30 cellular contexts compared by ENCODE assay signal in genomic region chr12:29612912-29613311, GRCh38.
DNase-seq lines count a peak whose midpoint lies in the region; ATAC-seq, FAIRE-seq and TF ChIP-seq lines count a peak whose summit lies in the region.
"Had no signal": no experiment of that assay in that cellular context is flagged by ENCODE, and none has a peak within 500 bp of the region (broad histone marks: within the 10 kb centered on the region; RNA-seq: fewer than 3 reads in every experiment).

No MANE protein-coding gene starts in this region.

- DNase-seq in MCF 10A (ENCODE audit: unreplicated experiment): no peak
- DNase-seq in breast epithelium (ENCODE audit: low spot score in 2 of 2): no peak
- no peak for DNase-seq in H1 (ENCODE audit: low read depth in 1 of 2, low spot score in 2 of 2)
- DNase-seq in iris pigment epithelial cell (ENCODE audit: low read depth): peak; percentile 14
- DNase-seq in urothelium cell line (ENCODE audit: low spot score): no peak
- DNase-seq in posterior cingulate gyrus: no peak
- DNase-seq in HFFc6: no peak
- DNase-seq: ACHN; BE2C; CD8-positive, alpha-beta memory T cell; DMS79 treated with DMSO at 0.1 percent for 48 hours; GF-D8; NCI-H1092; NCI-H1436 treated with DMSO at 0.1 percent for 48 hours; NCI-H1930; NCI-H2107; NCI-H446 treated with DMSO at 0.1 percent for 48 hours; NCI-H526; NCI-H82; NK-92 treated with Interleukin-12 subunit alpha and Interleukin-12 subunit beta, amount 100 ng/mL, for 24 hours; PC-9; SJCRH30 had no signal

- no peak overlapping the region for H3K4me3 Mint-ChIP-seq in MCF 10A (ENCODE audit: unreplicated experiment)
- H3K4me3 Mint-ChIP-seq in HFFc6: no peak overlapping the region
- H3K4me3 Mint-ChIP-seq: CD14-positive monocyte; CD8-positive, alpha-beta memory T cell; IgD-negative memory B cell had no signal

- H2BK12ac ChIP-seq in H1 (ENCODE audit: low read depth, low read length): no peak overlapping the region

- H3K9me3 Mint-ChIP-seq in MCF 10A (ENCODE audit: unreplicated experiment) (no peaks in the 10 kb centered on the region), HFFc6 (peaks cover 31% of the 10 kb centered on the region)
- H3K9me3 Mint-ChIP-seq: IgD-negative memory B cell had no signal

- no peak for ATAC-seq in HG03460 (IDR thresholded peaks at IDR 0.05; ENCODE audit: unreplicated experiment)
- ATAC-seq: HCT116, Right ventricle myocardium inferior had no signal

- TF ChIP-seq EP300 in H1 (IDR thresholded peaks at IDR 0.05; ENCODE audit: borderline replicate concordance in 1 of 2, low read depth in 2 of 2, low read length in 2 of 2): no peak

- peaks cover 82% of the 10 kb centered on the region for H3K36me3 Mint-ChIP-seq in MCF 10A (ENCODE audit: insufficient read depth, unreplicated experiment)
- no peaks in the 10 kb centered on the region for H3K36me3 Mint-ChIP-seq in HFFc6 (ENCODE audit: low read depth)
- H3K36me3 Mint-ChIP-seq: CD8-positive, alpha-beta memory T cell; IgD-negative memory B cell had no signal

- H3K4me3 ChIP-seq in breast epithelium (no peak overlapping the region), H1 (ENCODE audit: extremely low read depth in 1 of 4, insufficient read depth in 2 of 4, low read depth in 3 of 4, low read length in 4 of 4) (no peak overlapping the region)
- H3K4me3 ChIP-seq: PC-9, SJCRH30 had no signal

- H3K27ac ChIP-seq in breast epithelium: no peak overlapping the region
- no peak overlapping the region for H3K27ac ChIP-seq in H1 (ENCODE audit: low read depth, low read length)
- H3K27ac ChIP-seq: 22Rv1, KMS-11, PC-9, SJCRH30 had no signal

- no peaks in the 10 kb centered on the region for H3K79me2 ChIP-seq in H1 (ENCODE audit: control insufficient read depth in 1 of 2, insufficient read depth in 2 of 2, low read length in 2 of 2)

- no peaks in the 10 kb centered on the region; the same call in 1 of the 2 replicates for H3K79me1 ChIP-seq in H1 (ENCODE audit: low read depth, low read length)

- H3K9me3 ChIP-seq in breast epithelium (no peaks in the 10 kb centered on the region), H1 (ENCODE audit: insufficient read depth in 2 of 2, low read depth in 1 of 2, low read length in 1 of 2) (0 out of 4 replicates have a peak, but pooled peaks cover 0 to 3% of the 10 kb centered on the region in 2 experiments)
- H3K9me3 ChIP-seq: BE2C, SJCRH30 had no signal

- no peaks in the 10 kb centered on the region for H3K4me1 ChIP-seq in breast epithelium
- H3K4me1 ChIP-seq in H1 (replicated peaks in 1 of 4; ENCODE audit: control insufficient read depth in 3 of 4, insufficient read depth in 4 of 4, low read length in 3 of 4): peaks cover 0 to 4% (median under 1%) of the 10 kb centered on the region in 4 experiments; a peak in 3 of 7 replicates

- no peaks in the 10 kb centered on the region for H3K27me3 ChIP-seq in breast epithelium
- H3K27me3 ChIP-seq in H1 (replicated peaks in 1 of 4; ENCODE audit: control insufficient read depth in 3 of 4, extremely low read depth in 1 of 4, insufficient read depth in 3 of 4, low read length in 3 of 4): no peaks in the 10 kb centered on the region
- H3K27me3 ChIP-seq: BE2C, SJCRH30 had no signal

- H2BK20ac ChIP-seq in H1 (ENCODE audit: low read length): no peak overlapping the region

- FAIRE-seq in H1 (lab: Jason Lieb, UNC) (no peak), urothelium cell line (lab: Jason Lieb, UNC) (peak; percentile 68)
- FAIRE-seq: GM12891 had no signal

- no peak overlapping the region for H3K56ac ChIP-seq in H1 (replicated peaks; ENCODE audit: insufficient read length, low read depth, low read length)

- H3K14ac ChIP-seq in H1 (ENCODE audit: insufficient read length): no peak overlapping the region

- CTCF ChIA-PET in MCF 10A (lab: Yijun Ruan, JAX) (no interaction called here), H1 (lab: Charles Lee; ENCODE audit: partially characterized antibody) (interaction anchor here (0.6 to 1.1 kb wide), 2 partner anchors 60 to 126 kb away, joined by 3 to 5 read pairs; no protein-coding TSS in a partner anchor)

- no peaks in the 10 kb centered on the region for H3K23me2 ChIP-seq in H1 (ENCODE audit: low read depth, low read length)

- no peak overlapping the region for H2BK120ac ChIP-seq in H1 (replicated peaks; ENCODE audit: low read depth, low read length)

- H3K23ac ChIP-seq in H1 (ENCODE audit: insufficient read length): no peak overlapping the region

- H3K18ac ChIP-seq in H1 (ENCODE audit: extremely low read depth, low read length): no peak overlapping the region

- TF ChIP-seq POLR2A in breast epithelium (IDR thresholded peaks at IDR 0.05) (no peak), H1 (IDR thresholded peaks at IDR 0.05; ENCODE audit: control extremely low read depth in 1 of 2, low read depth in 2 of 2, low read length in 2 of 2) (no peak)

- H3K27ac Mint-ChIP-seq in MCF 10A (ENCODE audit: low read depth, unreplicated experiment) (peak overlapping the region; percentile 54), HFFc6 (no peak overlapping the region)
- H3K27ac Mint-ChIP-seq: CD8-positive, alpha-beta memory T cell had no signal

- H4K20me1 ChIP-seq in H1 (replicated peaks in 1 of 2; ENCODE audit: control insufficient read depth in 1 of 2, insufficient read depth in 2 of 2, low read length in 2 of 2): no peaks in the 10 kb centered on the region

- H3K36me3 ChIP-seq in breast epithelium (no peaks in the 10 kb centered on the region), H1 (ENCODE audit: control insufficient read depth in 2 of 4, insufficient read depth in 4 of 4, low read length in 3 of 4) (no peaks in the 10 kb centered on the region; a peak in 2 of 8 replicates)
- H3K36me3 ChIP-seq: BE2C had no signal

- no peak overlapping the region for H2BK15ac ChIP-seq in H1 (ENCODE audit: low read length)

- H3K27me3 Mint-ChIP-seq in MCF 10A (ENCODE audit: insufficient read depth, unreplicated experiment): no peaks in the 10 kb centered on the region
- H3K27me3 Mint-ChIP-seq in HFFc6 (ENCODE audit: insufficient read depth): no peaks in the 10 kb centered on the region

- no peak overlapping the region for H2AFZ ChIP-seq in H1 (ENCODE audit: low read length)
- H2AFZ ChIP-seq: PC-9 had no signal

- no peak for TF ChIP-seq CTCF in MCF 10A (IDR thresholded peaks at IDR 0.05; ENCODE audit: unreplicated experiment)
- no peak for TF ChIP-seq CTCF in breast epithelium (IDR thresholded peaks at IDR 0.05)
- no peak for TF ChIP-seq CTCF in H1 (IDR thresholded peaks at IDR 0.05; ENCODE audit: control extremely low read depth in 1 of 3, insufficient read depth in 1 of 3, low read depth in 1 of 3, low read length in 3 of 3)
- no peak for TF ChIP-seq CTCF in HFFc6 (IDR thresholded peaks at IDR 0.05)

- H3K4me1 Mint-ChIP-seq in MCF 10A (ENCODE audit: insufficient read depth, unreplicated experiment) (peaks cover 25% of the 10 kb centered on the region), HFFc6 (ENCODE audit: low read depth) (no peaks in the 10 kb centered on the region)
- H3K4me1 Mint-ChIP-seq: CD14-positive monocyte; CD8-positive, alpha-beta memory T cell; IgD-negative memory B cell had no signal

- no peak for TF ChIP-seq RAD21 in H1 (IDR thresholded peaks at IDR 0.05 in 1 of 2, conservative IDR thresholded peaks at IDR 0.05 in 1 of 2; ENCODE audit: low read depth in 2 of 2, low read length in 2 of 2)

- no peak overlapping the region for H4K5ac ChIP-seq in H1 (ENCODE audit: insufficient read length, low read depth, low read length)

- H2BK5ac ChIP-seq in H1 (ENCODE audit: low read depth, low read length): peak overlapping the region; percentile 28; the same call in 1 of the 2 replicates

- no peak overlapping the region; the same call in 1 of the 2 replicates for H4K8ac ChIP-seq in H1 (ENCODE audit: extremely low read depth, insufficient read depth, low read length)

- no peak overlapping the region for H4K91ac ChIP-seq in H1 (replicated peaks; ENCODE audit: insufficient read length, low read length)

- no peak overlapping the region for H3K4me2 ChIP-seq in H1 (ENCODE audit: insufficient read depth in 1 of 2, low read depth in 2 of 2, low read length in 2 of 2)
- H3K4me2 ChIP-seq: KMS-11, PC-9 had no signal

- no TSS peak for BruUV-seq in MCF 10A (replicated peaks; lab: Mats Ljungman, UMichigan)

- no peak overlapping the region for H3K9ac ChIP-seq in H1 (replicated peaks in 1 of 4; ENCODE audit: extremely low read depth in 1 of 4, low read depth in 3 of 4, low read length in 3 of 4)
- H3K9ac ChIP-seq: KMS-11 had no signal

- POLR2A ChIA-PET in MCF 10A (lab: Yijun Ruan, JAX): no interaction called here
- POLR2A ChIA-PET in H1 (lab: Charles Lee; ENCODE audit: partially characterized antibody): no interaction called here

- no peak overlapping the region for H2AK5ac ChIP-seq in H1 (ENCODE audit: low read depth, low read length)

- intact Hi-C loops in MCF 10A (cut with micrococcal nuclease) (loop anchor here (10.0 kb wide), 1 partner anchor 672 kb away; no protein-coding TSS in a partner anchor), breast epithelium (cut with DNase I; ENCODE audit: low total_unique reads) (no loop called here), posterior cingulate gyrus (cut with DNase I) (no loop called here)

- H3K4ac ChIP-seq in H1 (replicated peaks; ENCODE audit: insufficient read length, low read depth, low read length): no peak overlapping the region

TF ChIP-seq in H1, 55 proteins besides CTCF, POLR2A, EP300 and RAD21:
- no peak for TF ChIP-seq TAF1 (IDR thresholded peaks at IDR 0.05; ENCODE audit: low read depth, low read length)
- no peak for TF ChIP-seq CHD2 (IDR thresholded peaks at IDR 0.05; ENCODE audit: low read length)
- TF ChIP-seq ZNF274 (IDR thresholded peaks at IDR 0.05; ENCODE audit: borderline replicate concordance, extremely low read depth, low read length): no peak
- no peak for TF ChIP-seq EZH2 (IDR thresholded peaks at IDR 0.05; ENCODE audit: low read depth, low read length, severe bottlenecking)
- TF ChIP-seq RXRA (IDR thresholded peaks at IDR 0.05; ENCODE audit: insufficient read depth, low read depth, low read length): no peak
- TF ChIP-seq SIN3A (conservative IDR thresholded peaks at IDR 0.05 in 1 of 2, IDR thresholded peaks at IDR 0.05 in 1 of 2; ENCODE audit: low read depth in 1 of 2, low read length in 2 of 2): no peak
- TF ChIP-seq POU5F1 (IDR thresholded peaks at IDR 0.05; ENCODE audit: low read depth, low read length): no peak
- TF ChIP-seq GABPA (IDR thresholded peaks at IDR 0.05; ENCODE audit: borderline replicate concordance, insufficient read depth, low read length): no peak
- no peak for TF ChIP-seq GTF2F1 (IDR thresholded peaks at IDR 0.05; ENCODE audit: borderline replicate concordance, low read depth, low read length)
- no peak for TF ChIP-seq BACH1 (IDR thresholded peaks at IDR 0.05; ENCODE audit: low read length)
